14 cellular contexts compared by ENCODE assay signal in the genomic region with DNA sequence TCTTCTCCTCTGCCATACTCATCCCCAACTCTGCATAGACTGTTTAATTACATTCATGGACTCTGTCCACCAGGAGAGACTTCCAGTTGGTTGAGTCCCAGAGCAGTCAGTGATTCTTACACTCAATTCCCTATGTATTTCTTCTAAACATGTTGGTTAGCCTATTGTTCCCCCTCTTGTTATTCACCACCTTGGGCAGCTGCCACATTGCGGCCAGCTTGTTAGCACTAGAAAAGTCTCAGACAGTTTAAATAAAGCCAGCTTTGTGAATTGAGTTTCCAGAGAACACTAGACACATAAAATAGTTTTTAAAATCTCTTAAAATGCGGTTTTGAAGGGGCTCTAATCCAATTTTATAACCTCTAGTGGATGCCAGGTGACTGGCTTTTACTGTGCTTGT.
DNase-seq lines count a peak whose midpoint lies in the region; ATAC-seq, FAIRE-seq and TF ChIP-seq lines count a peak whose summit lies in the region.
"Had no signal": no experiment of that assay in that cellular context is flagged by ENCODE, and none has a peak within 500 bp of the region (broad histone marks: within the 10 kb centered on the region; RNA-seq: fewer than 3 reads in every experiment).

No MANE protein-coding gene starts in this region.

- no peak for TF ChIP-seq CTCF in retinal pigment epithelial cell (conservative IDR thresholded peaks at IDR 0.05; ENCODE audit: low read depth, low read length)

- no peaks in the 10 kb centered on the region for H3K4me1 Mint-ChIP-seq in CD4-positive, alpha-beta memory T cell
- H3K4me1 Mint-ChIP-seq: CD8-positive, alpha-beta memory T cell had no signal

- H3K27me3 Mint-ChIP-seq in CD4-positive, alpha-beta memory T cell, result no peaks in the 10 kb centered on the region
- H3K27me3 Mint-ChIP-seq: CD8-positive, alpha-beta memory T cell had no signal

- no peaks in the 10 kb centered on the region for H3K4me1 ChIP-seq in CD4-positive, alpha-beta memory T cell (ENCODE audit: insufficient read depth, low read length)
- H3K4me1 ChIP-seq: SJSA1 had no signal

- peak overlapping the region; percentile 31 for H3K27ac ChIP-seq in epithelial cell of prostate
- no peak overlapping the region for H3K27ac ChIP-seq in CD4-positive, alpha-beta memory T cell (ENCODE audit: low read depth, low read length)
- H3K27ac ChIP-seq: HL-60, SJSA1 had no signal

- no peak overlapping the region for H3K27ac Mint-ChIP-seq in CD4-positive, alpha-beta memory T cell
- H3K27ac Mint-ChIP-seq: CD8-positive, alpha-beta memory T cell had no signal

- no peak for ATAC-seq in HG02973 (IDR thresholded peaks at IDR 0.05; ENCODE audit: unreplicated experiment)

- H3K36me3 Mint-ChIP-seq in CD4-positive, alpha-beta memory T cell, result no peaks in the 10 kb centered on the region
- H3K36me3 Mint-ChIP-seq: CD8-positive, alpha-beta memory T cell had no signal

- no peaks in the 10 kb centered on the region for H3K36me3 ChIP-seq in MG63
- no peaks in the 10 kb centered on the region for H3K36me3 ChIP-seq in CD4-positive, alpha-beta memory T cell (ENCODE audit: insufficient read depth, low read length)
- H3K36me3 ChIP-seq: SJSA1 had no signal

- DNase-seq in MG63 (peak; percentile 45), RPMI7951 (ENCODE audit: low read depth) (peak; percentile 13), epithelial cell of prostate (ENCODE audit: low read depth, low spot score) (no peak), retinal pigment epithelial cell (ENCODE audit: low read depth) (peak; percentile 66), frontal cortex (ENCODE audit: low spot score in 2 of 2) (no peak)
- DNase-seq in CD4-positive, alpha-beta memory T cell, result no peak
- DNase-seq: CD8-positive, alpha-beta memory T cell; H7; NCI-H2171 treated with DMSO at 0.1 percent for 48 hours; NCI-H524 treated with DMSO at 0.1 percent for 48 hours; NK-92 treated with Interleukin-12 subunit alpha and Interleukin-12 subunit beta, amount 100 ng/mL, for 24 hours had no signal

- no peaks in the 10 kb centered on the region for H3K9me3 ChIP-seq in MG63
- H3K9me3 ChIP-seq in CD4-positive, alpha-beta memory T cell (ENCODE audit: control insufficient read depth in 1 of 2, low read length in 2 of 2), result no peaks in the 10 kb centered on the region

- intact Hi-C loops in CD4-positive, alpha-beta memory T cell (cut with micrococcal nuclease), result no loop called here

- H3K4me3 ChIP-seq in MG63 (no peak overlapping the region), retinal pigment epithelial cell (ENCODE audit: low read length) (no peak overlapping the region)
- H3K4me3 ChIP-seq in CD4-positive, alpha-beta memory T cell (ENCODE audit: low read length in 2 of 2), result no peak overlapping the region
- H3K4me3 ChIP-seq: SJSA1 had no signal

- no peaks in the 10 kb centered on the region for H3K27me3 ChIP-seq in MG63
- no peaks in the 10 kb centered on the region for H3K27me3 ChIP-seq in CD4-positive, alpha-beta memory T cell (ENCODE audit: insufficient read depth, low read length)
- H3K27me3 ChIP-seq: SJSA1 had no signal

- CTCF ChIA-PET in CD4-positive, alpha-beta memory T cell (lab: Charles Lee; ENCODE audit: partially characterized antibody), result no interaction called here

- H3K9me3 Mint-ChIP-seq in CD4-positive, alpha-beta memory T cell, result peaks cover 0 to 17% (median 3%) of the 10 kb centered on the region in 8 donors

- FAIRE-seq in frontal cortex (lab: Jason Lieb, UNC), result no peak

- no peak overlapping the region for H3K4me3 Mint-ChIP-seq in CD4-positive, alpha-beta memory T cell
- H3K4me3 Mint-ChIP-seq: CD8-positive, alpha-beta memory T cell had no signal

- POLR2A ChIA-PET in CD4-positive, alpha-beta memory T cell (lab: Charles Lee; ENCODE audit: partially characterized antibody), result no interaction called here

Comparison
In these comparisons a context has a peak if more than half of its experiments do, and no peak if none do; other contexts are left out.
1. DNase-seq: peak in MG63 (single experiment), RPMI7951 (single experiment) and retinal pigment epithelial cell (single experiment); none in epithelial cell of prostate (single experiment), frontal cortex (0 of 2) and CD4-positive, alpha-beta memory T cell (0 of 5).